In genomic region chr11:131910491-131911387, GRCh38 we compare ENCODE assay signal across 10 cellular contexts.
DNase-seq lines count a peak whose midpoint lies in the region; TF ChIP-seq lines count a peak whose summit lies in the region.
"Had no signal": no experiment of that assay in that cellular context is flagged by ENCODE, and none has a peak within 500 bp of the region (broad histone marks: within the 10 kb centered on the region; RNA-seq: fewer than 3 reads in every experiment).

No MANE protein-coding gene starts in this region.

- 1 to 4% methylated on average over 10 to 25 of the region's 110 CpGs for WGBS in thyroid gland, 2 donors

- no peak for TF ChIP-seq CTCF in thyroid gland (IDR thresholded peaks at IDR 0.05)

- DNase-seq in DMS153 treated with DMSO at 0.1 percent for 48 hours (lab: John Stamatoyannopoulos, UW; ENCODE audit: unreplicated experiment) (peak; percentile 38), DMS153 (lab: John Stamatoyannopoulos, UW) (no peak), astrocyte of the hippocampus (ENCODE audit: low read depth, low spot score) (peak; percentile 76), thyroid gland (peak; percentile 9 to 30), NCI-H526 (lab: John Stamatoyannopoulos, UW) (no peak), NCI-H128 (lab: John Stamatoyannopoulos, UW; ENCODE audit: unreplicated experiment) (no peak), SJCRH30 (no peak)
- DNase-seq: activated effector memory CD4-positive, alpha-beta T cell treated with anti-CD3 and anti-CD28 coated beads, Interleukin-2, amount 50 U/mL, for 16 hours had no signal

- intact Hi-C loops in thyroid gland (cut with DNase I): no loop called here

- H3K27me3 ChIP-seq in iPS-15b (ENCODE audit: control insufficient read depth, insufficient read depth, low read length) (peaks cover 25% of the 10 kb centered on the region), thyroid gland (no peaks in the 10 kb centered on the region), SJCRH30 (no peaks in the 10 kb centered on the region)

- TF ChIP-seq POLR2A in thyroid gland (IDR thresholded peaks at IDR 0.05): no peak

- H3K4me1 ChIP-seq in iPS-15b (ENCODE audit: control insufficient read depth, insufficient read depth, low read length) (peaks cover 2% of the 10 kb centered on the region), thyroid gland (peaks cover 0 to 7% of the 10 kb centered on the region in 2 donors), SJCRH30 (no peaks in the 10 kb centered on the region)
- H3K4me1 ChIP-seq: A549 had no signal

- H3K36me3 ChIP-seq in iPS-15b (ENCODE audit: control insufficient read depth, insufficient read depth, low read length) (no peaks in the 10 kb centered on the region), thyroid gland (no peaks in the 10 kb centered on the region), SJCRH30 (no peaks in the 10 kb centered on the region)

- no peak overlapping the region for H3K9ac ChIP-seq in iPS-15b (ENCODE audit: low read depth, low read length)

- H3K4me3 ChIP-seq in iPS-15b (ENCODE audit: low read depth, low read length) (peak overlapping the region; percentile 81), thyroid gland (replicated peaks in 1 of 3) (peak overlapping the region in 1 of 3 donors; percentile 24), SJCRH30 (no peak overlapping the region)
- H3K4me3 ChIP-seq: A549 had no signal

- H3K27ac ChIP-seq in thyroid gland (no peak overlapping the region), SJCRH30 (no peak overlapping the region)
- H3K27ac ChIP-seq: A549 had no signal

- H3K9me3 ChIP-seq in iPS-15b (ENCODE audit: control insufficient read depth, insufficient read depth, low read length) (no peaks in the 10 kb centered on the region), thyroid gland (no peaks in the 10 kb centered on the region), SJCRH30 (replicated peaks) (no peaks in the 10 kb centered on the region)
- H3K9me3 ChIP-seq: A549 had no signal

Comparison
In these comparisons a context has a peak if more than half of its experiments do, and no peak if none do; other contexts are left out.
1. DNase-seq: peak in DMS153 treated with DMSO at 0.1 percent for 48 hours (single experiment), astrocyte of the hippocampus (single experiment) and thyroid gland (2 of 2); none in DMS153 (single experiment), NCI-H526 (0 of 2), NCI-H128 (single experiment) and SJCRH30 (0 of 2).